27 cellular contexts compared by ENCODE assay signal in the genomic region with DNA sequence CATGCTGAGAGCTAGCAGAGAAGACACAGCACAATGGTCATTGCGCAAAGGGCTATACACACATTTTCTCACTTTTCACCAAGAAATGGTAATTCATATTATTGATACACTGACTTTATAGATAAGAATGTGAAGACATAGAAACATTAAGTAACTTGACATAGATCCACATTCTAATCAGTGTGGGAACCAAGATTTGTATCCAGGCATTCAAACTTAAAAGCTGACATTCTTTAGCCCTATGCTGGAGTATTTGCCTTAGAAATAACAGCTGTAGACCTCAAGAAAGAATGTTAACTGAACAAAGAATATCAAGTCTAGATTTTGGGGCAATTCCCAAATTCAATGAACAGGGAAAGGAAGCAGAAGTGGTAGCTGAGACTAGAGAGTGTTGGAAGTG.
"Had no signal": no experiment of that assay in that cellular context is flagged by ENCODE, and none has a peak within 500 bp of the region (broad histone marks: within the 10 kb centered on the region; RNA-seq: fewer than 3 reads in every experiment).

No MANE protein-coding gene starts in this region.

- H3K9me3 Mint-ChIP-seq: stimulated activated naive B cell treated with anti-CD40 and anti-IgM and Interleukin-4, amounts not matched to agents 10 μg/mL and 1 μg/mL and 100 μg/mL, for 72 hours had no signal

- DNase-seq: immature natural killer cell; kidney; left colon; left lung; lower lobe of right lung; mammary epithelial cell; mesenchymal stem cell; naive thymus-derived CD8-positive, alpha-beta T cell; nucleus accumbens; pancreas; posterior cingulate gyrus; retina; right cardiac atrium; stimulated activated CD4-positive, alpha-beta T cell treated with anti-CD3 and anti-CD28 coated beads, Interleukin-12 subunit alpha, Interleukin-12 subunit beta, amount 100 ng/mL, for 4 hours; stimulated activated CD4-positive, alpha-beta T cell treated with anti-CD3 and anti-CD28 coated beads, Interleukin-15, amount 100 ng/mL, for 24 hours; stimulated activated CD4-positive, alpha-beta T cell treated with anti-CD3 and anti-CD28 coated beads, Interleukin-2, amount 100 ng/mL, for 24 hours; stimulated activated CD4-positive, alpha-beta T cell treated with anti-CD3 and anti-CD28 coated beads, Interleukin-4, amount 100 ng/mL, for 1 hour; stimulated activated naive B cell treated with anti-CD40 and anti-IgM and Interleukin-4, amounts not matched to agents 10 μg/mL and 1 μg/mL and 100 μg/mL, for 72 hours; stimulated activated naive CD8-positive, alpha-beta T cell treated with anti-CD3 and anti-CD28 coated beads, Interleukin-15, Interleukin-2, amounts not matched to agents 100 U/mL and 50 U/mL, for 24 hours; stomach; testis; tibial artery; upper lobe of right lung had no signal

- H3K36me3 Mint-ChIP-seq: stimulated activated naive B cell treated with anti-CD40 and anti-IgM and Interleukin-4, amounts not matched to agents 10 μg/mL and 1 μg/mL and 100 μg/mL, for 72 hours had no signal

- H3K4me1 Mint-ChIP-seq: immature natural killer cell; neural crest cell; stimulated activated naive B cell treated with anti-CD40 and anti-IgM and Interleukin-4, amounts not matched to agents 10 μg/mL and 1 μg/mL and 100 μg/mL, for 72 hours had no signal

- H3K9me3 ChIP-seq: left lung, lower lobe of right lung, pancreas, prostate gland, stomach, testis, tibial artery, upper lobe of right lung had no signal

- H3K27me3 Mint-ChIP-seq: naive thymus-derived CD8-positive, alpha-beta T cell; stimulated activated naive B cell treated with anti-CD40 and anti-IgM and Interleukin-4, amounts not matched to agents 10 μg/mL and 1 μg/mL and 100 μg/mL, for 72 hours had no signal

- H3K27ac Mint-ChIP-seq: immature natural killer cell; nephron; stimulated activated naive B cell treated with anti-CD40 and anti-IgM and Interleukin-4, amounts not matched to agents 10 μg/mL and 1 μg/mL and 100 μg/mL, for 72 hours had no signal

- H3K4me3 Mint-ChIP-seq: immature natural killer cell; naive thymus-derived CD8-positive, alpha-beta T cell; nephron; neural crest cell; stimulated activated naive B cell treated with anti-CD40 and anti-IgM and Interleukin-4, amounts not matched to agents 10 μg/mL and 1 μg/mL and 100 μg/mL, for 72 hours had no signal

- ATAC-seq: left colon; left lung; lower lobe of right lung; naive thymus-derived CD8-positive, alpha-beta T cell; right cardiac atrium; sciatic nerve; stimulated activated naive B cell treated with anti-CD40 and anti-IgM and Interleukin-4, amounts not matched to agents 10 μg/mL and 1 μg/mL and 100 μg/mL, for 72 hours; stimulated activated naive CD8-positive, alpha-beta T cell treated with anti-CD3 and anti-CD28 coated beads, Interleukin-15, Interleukin-2, amounts not matched to agents 100 U/mL and 50 U/mL, for 24 hours; upper lobe of right lung had no signal
